In the genomic region with DNA sequence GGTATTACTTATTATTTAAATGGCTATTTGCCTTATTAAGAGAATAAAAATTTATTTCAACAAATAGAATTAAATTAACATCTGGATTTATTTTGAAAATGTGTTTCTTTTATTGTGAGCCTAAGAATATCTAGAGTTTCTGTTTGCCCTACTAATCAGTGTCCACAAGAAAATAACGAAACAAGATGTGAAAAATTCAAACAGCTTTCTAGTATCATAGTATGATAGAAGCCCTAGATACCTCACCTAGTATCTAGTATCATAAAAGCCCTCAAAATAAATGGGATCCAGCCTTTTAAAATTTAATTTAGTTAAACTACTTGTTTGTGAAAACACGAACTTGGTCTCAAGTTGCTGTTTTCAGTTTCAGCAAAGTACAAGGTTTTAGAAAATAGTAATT, we compare ENCODE assay signal across 33 cellular contexts. TPM values are rescaled to one million over a fixed set of nuclear protein-coding genes. Genes with fewer than 3 reads are reported as not detected.
"Had no signal": no experiment of that assay in that cellular context is flagged by ENCODE, and none has a peak within 500 bp of the region (broad histone marks: within the 10 kb centered on the region; RNA-seq: fewer than 3 reads in every experiment).

No MANE protein-coding gene starts in this region.

- H3K4me2 ChIP-seq: PC-9 had no signal

- DNase-seq: NCI-H1048, NCI-H1092 treated with DMSO at 0.1 percent for 48 hours, NCI-H1105 treated with DMSO at 0.1 percent for 48 hours, NCI-H1417, NCI-H1436, NCI-H146, NCI-H1694, NCI-H187, NCI-H1930, NCI-H2029 treated with DMSO at 0.1 percent for 48 hours, NCI-H2081 treated with DMSO at 0.1 percent for 48 hours, NCI-H2107, NCI-H2171, NCI-H226, NCI-H446 treated with DMSO at 0.1 percent for 48 hours, NCI-H510A, NCI-H524, NCI-H526, NCI-H69, NCI-H748 treated with DMSO at 0.1 percent for 48 hours, NCI-H82, PC-9, SHP77, SIG-M5, SJCRH30, T-cell had no signal

- H3K4me3 ChIP-seq: PC-9, SJCRH30, SK-N-MC had no signal

- H3K36me3 ChIP-seq: SJCRH30 had no signal

- H3K9me3 ChIP-seq: SJCRH30 had no signal

- ATAC-seq: Panc1, Right ventricle myocardium inferior, SK-N-SH treated with all-trans-retinoic acid at 6 μM for 48 hours, T-cell had no signal

- H2AFZ ChIP-seq: PC-9 had no signal

- H3K27me3 ChIP-seq: SJCRH30 had no signal

- H3K27ac ChIP-seq: PC-9, RWPE1, SJCRH30, SK-N-MC had no signal

RNA-seq across cellular contexts. Expression of a gene that starts 13.7 kb away (rescaled TPM):
- total RNA-seq: MCF 10A, OCI-LY7 had no signal
